27 cellular contexts compared by ENCODE assay signal in the genomic region with DNA sequence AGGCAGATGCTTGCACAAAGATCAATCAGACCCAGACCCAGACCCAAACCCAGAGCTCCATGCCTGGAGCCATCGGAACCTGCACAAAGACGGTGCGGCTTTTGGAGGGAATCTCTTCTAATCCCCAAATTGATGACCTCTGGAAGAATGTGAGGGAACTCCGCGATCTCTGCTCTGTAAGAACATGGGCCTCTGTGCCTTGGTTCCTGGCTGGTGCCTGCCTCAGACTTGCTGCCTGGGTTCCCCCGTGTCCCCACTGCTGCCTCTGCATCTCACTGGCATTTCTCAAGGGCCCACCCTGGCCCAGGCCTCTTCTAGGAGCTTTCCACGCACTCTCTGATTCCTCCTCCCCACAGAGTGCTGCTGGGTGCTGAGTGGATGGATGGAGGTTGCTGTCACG.
"Had no signal": no experiment of that assay in that cellular context is flagged by ENCODE, and none has a peak within 500 bp of the region (broad histone marks: within the 10 kb centered on the region; RNA-seq: fewer than 3 reads in every experiment).

No MANE protein-coding gene starts in this region.

- H3K27ac Mint-ChIP-seq: activated CD4-positive, alpha-beta T cell treated with anti-CD3 and anti-CD28 coated beads, Interleukin-2, amount 10 ng/mL, durations not matched to agents 24 days and 14 days; activated naive CD4-positive, alpha-beta T cell treated with anti-CD3 and anti-CD28 coated beads for 36 hours; activated naive CD4-positive, alpha-beta T cell treated with anti-CD3 and anti-CD28 coated beads, Interleukin-2, amount 50 U/mL, for 72 hours; activated T-helper 1 cell treated with anti-CD3 and anti-CD28 coated beads, Interleukin-12 subunit alpha, Interleukin-12 subunit beta, Interleukin-2, Interleukin-4 antibody, amounts not matched to agents 30 ng/mL and 10 ng/mL and 1 ng/mL, durations not matched to agents 14 hours and 24 hours and 36 hours had no signal

- H3K4me1 ChIP-seq: adrenal gland, body of pancreas, breast epithelium, SJCRH30 had no signal

- H3K4me3 Mint-ChIP-seq: activated CD4-positive, alpha-beta T cell treated with anti-CD3 and anti-CD28 coated beads, Interleukin-2, amount 10 ng/mL, durations not matched to agents 24 days and 14 days; activated naive CD4-positive, alpha-beta T cell treated with anti-CD3 and anti-CD28 coated beads for 36 hours; activated T-cell treated with anti-CD3 and anti-CD28 coated beads, Interleukin-2, amount 50 U/mL, for 4 hours; activated T-helper 1 cell treated with anti-CD3 and anti-CD28 coated beads, Interleukin-12 subunit alpha, Interleukin-12 subunit beta, Interleukin-2, Interleukin-4 antibody, amounts not matched to agents 30 ng/mL and 10 ng/mL and 1 ng/mL, durations not matched to agents 14 hours and 24 hours and 36 hours had no signal

- H3K4me3 ChIP-seq: adrenal gland, body of pancreas, breast epithelium, MG63, SJCRH30, SK-N-MC had no signal

- ATAC-seq: activated naive CD4-positive, alpha-beta T cell treated with anti-CD3 and anti-CD28 coated beads, Interleukin-2, amount 50 U/mL, for 72 hours; activated T-cell treated with anti-CD3 and anti-CD28 coated beads, Interleukin-2, amount 50 U/mL, for 4 hours; body of pancreas; Panc1 had no signal

- H3K4me1 Mint-ChIP-seq: activated CD4-positive, alpha-beta T cell treated with anti-CD3 and anti-CD28 coated beads, Interleukin-2, amount 10 ng/mL, durations not matched to agents 24 days and 14 days had no signal

- H3K9me3 ChIP-seq: adrenal gland, body of pancreas, MG63, SJCRH30 had no signal

- DNase-seq: activated CD4-positive, alpha-beta T cell treated with anti-CD3 and anti-CD28 coated beads, Interleukin-2, amount 10 ng/mL, durations not matched to agents 24 days and 14 days; activated CD4-positive, alpha-beta T cell treated with anti-CD3 and anti-CD28 coated beads, Interleukin-2, amount 50 U/mL, for 4 hours; activated gamma-delta T cell treated with Interleukin-2 at 50 U/mL for 16 hours; activated naive CD4-positive, alpha-beta T cell treated with anti-CD3 and anti-CD28 coated beads for 36 hours; activated T-cell treated with anti-CD3 and anti-CD28 coated beads for 4 hours; activated T-cell treated with anti-CD3 and anti-CD28 coated beads, Interleukin-2, amount 50 U/mL, for 4 hours; body of pancreas; Kasumi-1; KG1; MG63; NCI-H1048; NCI-H1105 treated with DMSO at 0.1 percent for 48 hours; NCI-H1436; NCI-H1694; NCI-H1930; NCI-H2081 treated with DMSO at 0.1 percent for 48 hours; NCI-H226; NCI-H524 treated with DMSO at 0.1 percent for 48 hours; SHP77; SJCRH30; T1000 had no signal

- H3K36me3 Mint-ChIP-seq: activated naive CD4-positive, alpha-beta T cell treated with anti-CD3 and anti-CD28 coated beads, Interleukin-2, amount 50 U/mL, for 72 hours had no signal

- H3K27me3 ChIP-seq: body of pancreas, MG63, SJCRH30 had no signal

- H3K27ac ChIP-seq: adrenal gland, body of pancreas, breast epithelium, SJCRH30, SK-N-MC had no signal

- H3K27me3 Mint-ChIP-seq: activated CD4-positive, alpha-beta T cell treated with anti-CD3 and anti-CD28 coated beads, Interleukin-2, amount 10 ng/mL, durations not matched to agents 24 days and 14 days had no signal

- H3K36me3 ChIP-seq: adrenal gland, breast epithelium, MG63, SJCRH30 had no signal

- H3K9me3 Mint-ChIP-seq: activated naive CD4-positive, alpha-beta T cell treated with anti-CD3 and anti-CD28 coated beads for 36 hours; activated T-cell treated with anti-CD3 and anti-CD28 coated beads, Interleukin-2, amount 50 U/mL, for 4 hours; activated T-helper 1 cell treated with anti-CD3 and anti-CD28 coated beads, Interleukin-12 subunit alpha, Interleukin-12 subunit beta, Interleukin-2, Interleukin-4 antibody, amounts not matched to agents 30 ng/mL and 10 ng/mL and 1 ng/mL, durations not matched to agents 14 hours and 24 hours and 36 hours had no signal
